In genomic region chr14:52222901-52223300, GRCh38 we compare ENCODE assay signal across 20 cellular contexts. TPM values are rescaled to one million over a fixed set of nuclear protein-coding genes. Genes with fewer than 3 reads are reported as not detected.
A peak's percentile ranks its signal among the peaks of the same experiment; 100 is the strongest.
DNase-seq lines count a peak whose midpoint lies in the region; ATAC-seq and TF ChIP-seq lines count a peak whose summit lies in the region.
"Had no signal": no experiment of that assay in that cellular context is flagged by ENCODE, and none has a peak within 500 bp of the region (broad histone marks: within the 10 kb centered on the region; RNA-seq: fewer than 3 reads in every experiment).

No MANE protein-coding gene starts in this region.

- peaks cover 12% of the 10 kb centered on the region for H3K4me1 Mint-ChIP-seq in T-helper 17 cell

- H3K9me3 ChIP-seq in DND-41 (ENCODE audit: insufficient read depth, low read length, severe bottlenecking) (no peaks in the 10 kb centered on the region), IMR-90 (ENCODE audit: control insufficient read depth, insufficient read depth, low read length) (no peaks in the 10 kb centered on the region), T-helper 17 cell (ENCODE audit: control insufficient read depth, low read length, poor library complexity, severe bottlenecking) (no peaks in the 10 kb centered on the region), mucosa of descending colon (no peaks in the 10 kb centered on the region)
- H3K9me3 ChIP-seq: BE2C had no signal

- H3K27ac Mint-ChIP-seq in T-helper 17 cell = peak overlapping the region; percentile 21
- H3K27ac Mint-ChIP-seq: HFFc6 had no signal

- H4K20me1 ChIP-seq in DND-41 (ENCODE audit: insufficient read depth, low read length) (no peaks in the 10 kb centered on the region), IMR-90 (ENCODE audit: insufficient read depth, low read length) (no peaks in the 10 kb centered on the region)

- H3K4me3 Mint-ChIP-seq in T-helper 17 cell = no peak overlapping the region
- H3K4me3 Mint-ChIP-seq: HFFc6 had no signal

- H3K79me1 ChIP-seq in IMR-90 (ENCODE audit: low read depth in 1 of 2, low read length in 2 of 2) = no peaks in the 10 kb centered on the region

- no peak overlapping the region for H2BK120ac ChIP-seq in IMR-90 (ENCODE audit: low read depth, low read length)

- no peak for DNase-seq in DND-41
- DNase-seq in IMR-90 = no peak
- DNase-seq in T-helper 17 cell = no peak
- DNase-seq in mucosa of descending colon = peak in 2 of 3 donors; percentile 41 to 47
- DNase-seq in cerebellar nuclear complex (lab: John Stamatoyannopoulos, UW) = no peak
- no peak for DNase-seq in HEK293T (ENCODE audit: extremely low spot score)
- DNase-seq: BE2C; CD4-positive, alpha-beta memory T cell; DMS79 treated with DMSO at 0.1 percent for 48 hours; GF-D8; GM23248; HFFc6; Kasumi-1; NCI-H1436 treated with DMSO at 0.1 percent for 48 hours; NCI-H2107; NCI-H226; NCI-H526 had no signal

- 0 out of 2 replicates have a peak overlapping the region, but pooled peaks have one; percentile 97 for H2AFZ ChIP-seq in DND-41 (ENCODE audit: low read depth, low read length)
- peak overlapping the region; percentile 54 for H2AFZ ChIP-seq in IMR-90 (replicated peaks; ENCODE audit: low read length, poor library complexity)
- H2AFZ ChIP-seq: GM23248 had no signal

- POLR2A ChIA-PET in IMR-90 (lab: Charles Lee; ENCODE audit: unreplicated experiment) (no interaction called here), HEK293T (lab: Yijun Ruan, JAX) (no interaction called here)

- no peaks in the 10 kb centered on the region for H3K36me3 ChIP-seq in DND-41 (ENCODE audit: insufficient read depth, low read length)
- H3K36me3 ChIP-seq in IMR-90 (ENCODE audit: control insufficient read depth, insufficient read depth, low read length) = no peaks in the 10 kb centered on the region
- no peaks in the 10 kb centered on the region for H3K36me3 ChIP-seq in mucosa of descending colon (ENCODE audit: low read depth)
- H3K36me3 ChIP-seq: BE2C had no signal

- no peaks in the 10 kb centered on the region for H3K9me1 ChIP-seq in IMR-90 (ENCODE audit: insufficient read depth, low read length)

- no peak overlapping the region for H3K4ac ChIP-seq in IMR-90 (ENCODE audit: low read depth, low read length)

- no peak overlapping the region for H4K8ac ChIP-seq in IMR-90 (ENCODE audit: low read depth in 2 of 2, low read length in 2 of 2)

- no peak overlapping the region for H4K5ac ChIP-seq in IMR-90 (ENCODE audit: low read depth, low read length)

- intact Hi-C loops in IMR-90 (cut with micrococcal nuclease) = no loop called here
- intact Hi-C loops in mucosa of descending colon (cut with DNase I, micrococcal nuclease) = no loop called here

- TF ChIP-seq CTCF in DND-41 (IDR thresholded peaks at IDR 0.05; ENCODE audit: borderline replicate concordance, extremely low read depth, low read length, poor library complexity, severe bottlenecking) = no peak
- TF ChIP-seq CTCF in IMR-90 (conservative IDR thresholded peaks at IDR 0.05; ENCODE audit: low read depth, low read length) = no peak
- TF ChIP-seq CTCF in mucosa of descending colon (IDR thresholded peaks at IDR 0.05) = no peak

- H3K4me3 ChIP-seq in DND-41 (ENCODE audit: low read depth in 1 of 2, low read length in 2 of 2) = no peak overlapping the region
- no peak overlapping the region for H3K4me3 ChIP-seq in IMR-90 (ENCODE audit: insufficient read depth, low read depth, low read length)
- H3K4me3 ChIP-seq in mucosa of descending colon = no peak overlapping the region
- H3K4me3 ChIP-seq: GM23248 had no signal

- 84% methylated on average over 7 of the region's 9 CpGs; no CpG with 5 or more reads in 1 of the 2 experiments for WGBS in IMR-90 (ENCODE audit: extremely low coverage in 2 of 2, insufficient read length in 1 of 2), 2 experiments

- no peak overlapping the region for H2AK9ac ChIP-seq in IMR-90 (replicated peaks; ENCODE audit: low read depth, low read length, poor library complexity)

- no peak overlapping the region for H3K9ac ChIP-seq in DND-41 (ENCODE audit: low read depth, low read length)
- H3K9ac ChIP-seq in IMR-90 (ENCODE audit: low read depth, low read length) = no peak overlapping the region
- H3K9ac ChIP-seq: GM23248 had no signal

- H3K4me2 ChIP-seq in DND-41 (ENCODE audit: insufficient read depth, low read length) = no peak overlapping the region
- H3K4me2 ChIP-seq in IMR-90 (ENCODE audit: low read depth, low read length) = no peak overlapping the region

- no peak for TF ChIP-seq POLR2A in IMR-90 (IDR thresholded peaks at IDR 0.05; ENCODE audit: low read depth, low read length)

- peaks cover 3% of the 10 kb centered on the region for H3K36me3 Mint-ChIP-seq in T-helper 17 cell (ENCODE audit: low read depth)
- H3K36me3 Mint-ChIP-seq: CD4-positive, alpha-beta memory T cell had no signal

- dilution Hi-C loops in IMR-90 (cut with HindIII; ENCODE audit: low sequenced_read_pairs, unreplicated experiment) = no loop called here

- H3K27me3 ChIP-seq in DND-41 (ENCODE audit: insufficient read depth, low read length, poor library complexity) = no peaks in the 10 kb centered on the region
- peaks cover 4% of the 10 kb centered on the region for H3K27me3 ChIP-seq in IMR-90 (ENCODE audit: control insufficient read depth, insufficient read depth, low read length)
- H3K27me3 ChIP-seq: BE2C had no signal

- H2BK5ac ChIP-seq in IMR-90 (ENCODE audit: low read depth, low read length, poor library complexity, severe bottlenecking) = no peak overlapping the region

- no peaks in the 10 kb centered on the region for H3K79me2 ChIP-seq in DND-41 (ENCODE audit: insufficient read depth, low read length)

- no peak for TF ChIP-seq RAD21 in IMR-90 (IDR thresholded peaks at IDR 0.05; ENCODE audit: low read length)

- no peak for ATAC-seq in DND-41 (ENCODE audit: insufficient read depth, low read depth)
- ATAC-seq in IMR-90 (ENCODE audit: low read depth) = no peak
- ATAC-seq in T-helper 17 cell = no peak
- peak; percentile 7 for ATAC-seq in mucosa of descending colon
- no peak for ATAC-seq in HG03442 (IDR thresholded peaks at IDR 0.05; ENCODE audit: unreplicated experiment)
- ATAC-seq: Right ventricle myocardium inferior, SK-N-SH treated with all-trans-retinoic acid at 6 μM for 48 hours had no signal

- peaks cover 25% of the 10 kb centered on the region for H3K4me1 ChIP-seq in DND-41 (ENCODE audit: insufficient read depth, low read length)
- peaks cover 3% of the 10 kb centered on the region; the same call in 1 of the 2 replicates for H3K4me1 ChIP-seq in IMR-90 (ENCODE audit: control insufficient read depth, insufficient read depth, low read length)
- H3K4me1 ChIP-seq in mucosa of descending colon (ENCODE audit: low read depth) = no peaks in the 10 kb centered on the region
- H3K4me1 ChIP-seq: BE2C had no signal

- H2BK20ac ChIP-seq in IMR-90 (ENCODE audit: low read depth, low read length) = no peak overlapping the region

- H4K91ac ChIP-seq in IMR-90 (ENCODE audit: insufficient read depth, low read depth, low read length) = no peak overlapping the region

- no peak overlapping the region for H2BK15ac ChIP-seq in IMR-90 (ENCODE audit: low read depth, low read length)

- no peak overlapping the region for H3K14ac ChIP-seq in IMR-90 (replicated peaks; ENCODE audit: low read depth, low read length)

- in situ Hi-C loops in IMR-90 (cut with MboI; ENCODE audit: low sequenced_read_pairs) = no loop called here

- H2AK5ac ChIP-seq in IMR-90 (ENCODE audit: low read depth, low read length) = no peak overlapping the region

- BruUV-seq in IMR-90 (replicated peaks; lab: Mats Ljungman, UMichigan) = no TSS peak

- CTCF ChIA-PET in IMR-90 (lab: Yijun Ruan, JAX) (interaction anchor here (0.7 kb wide), 1 partner anchor 1501 kb away, joined by 3 read pairs; no protein-coding TSS in a partner anchor), HEK293T (lab: Yijun Ruan, JAX) (no interaction called here)

- no peak overlapping the region for H3K23ac ChIP-seq in IMR-90 (ENCODE audit: low read depth, low read length)

- H3K27me3 Mint-ChIP-seq in T-helper 17 cell = no peaks in the 10 kb centered on the region
- H3K27me3 Mint-ChIP-seq: CD4-positive, alpha-beta memory T cell had no signal

- H3K27ac ChIP-seq in DND-41 (ENCODE audit: low read length) (peak overlapping the region; percentile 93), IMR-90 (ENCODE audit: insufficient read depth, low read length) (no peak overlapping the region)
- H3K27ac ChIP-seq: GM23248 had no signal

- no peak overlapping the region for H3K56ac ChIP-seq in IMR-90 (ENCODE audit: extremely low read depth, insufficient read depth, low read length)

- H3K18ac ChIP-seq in IMR-90 (ENCODE audit: low read depth, low read length) = no peak overlapping the region

TF ChIP-seq in IMR-90, 13 proteins besides CTCF, POLR2A, EP300 and RAD21 (continues in another document):
- TF ChIP-seq SMC3 (IDR thresholded peaks at IDR 0.05; ENCODE audit: low read depth, low read length) (no peak), NFE2L2 (IDR thresholded peaks at IDR 0.05; ENCODE audit: low read depth, low read length) (no peak), CHD1 (IDR thresholded peaks at IDR 0.05; ENCODE audit: low read depth, low read length) (no peak), MAZ (IDR thresholded peaks at IDR 0.05; ENCODE audit: borderline replicate concordance, low read depth, low read length) (no peak), BHLHE40 (IDR thresholded peaks at IDR 0.05; ENCODE audit: low read depth, low read length) (no peak), CEBPB (IDR thresholded peaks at IDR 0.05; ENCODE audit: low read depth, low read length) (no peak), MXI1 (IDR thresholded peaks at IDR 0.05; ENCODE audit: borderline replicate concordance, low read depth, low read length) (no peak), RCOR1 (IDR thresholded peaks at IDR 0.05; ENCODE audit: insufficient replicate concordance, low read length) (no peak)

TF ChIP-seq in HEK293T, 16 proteins besides CTCF, POLR2A, EP300 and RAD21:
- no peak for TF ChIP-seq FOXM1 (IDR thresholded peaks at IDR 0.05; ENCODE audit: borderline replicate concordance)
- no peak for TF ChIP-seq TARDBP (IDR thresholded peaks at IDR 0.05)
- no peak for TF ChIP-seq FOXK2 (IDR thresholded peaks at IDR 0.05)
- no peak for TF ChIP-seq FOXA1 (IDR thresholded peaks at IDR 0.05)
- TF ChIP-seq HDGF (IDR thresholded peaks at IDR 0.05; ENCODE audit: borderline replicate concordance) = no peak
- TF ChIP-seq ARNT (IDR thresholded peaks at IDR 0.05) = no peak

RNA-seq across cellular contexts. Expression of gene PTGDR, which starts 44.6 kb away (rescaled TPM):
- total RNA-seq in IMR-90 (2012; rRNA removed) = not detected in 2 replicates
- not detected in 2 replicates for polyA plus RNA-seq in IMR-90 (2012; rRNA removed)
- not detected in 2 replicates for polyA plus RNA-seq in IMR-90 (2012; cell fraction: cytosol; rRNA removed)
- not detected in 2 replicates for polyA plus RNA-seq in IMR-90 (2012; cell fraction: nucleus; rRNA removed; ENCODE audit: low replicate concordance)
- 1 to 10 TPM; 2.5 to 3.7 TPM for total RNA-seq in T-helper 17 cell
- 10 to 100 TPM in 2 of 3 donors, 1 to 10 TPM in 1; 10.0 to 23.7 (median 20.9) TPM for total RNA-seq in mucosa of descending colon
- total RNA-seq: GM23248, HFFc6 had no signal

Comparison
In these comparisons a context has a peak if more than half of its experiments do, and no peak if none do; other contexts are left out.
1. DNase-seq: peak in mucosa of descending colon (2 of 3); none in DND-41 (single experiment), IMR-90 (single experiment), T-helper 17 cell (0 of 3), cerebellar nuclear complex (0 of 2) and HEK293T (single experiment).